ENCODE assay signal across 1 cellular context in genomic region chr2:224009605-224010330, GRCh38.
TF ChIP-seq lines count a peak whose summit lies in the region.

No MANE protein-coding gene starts in this region.

TF ChIP-seq in H1, 55 proteins besides CTCF, POLR2A, EP300 and RAD21:
- peak; percentile 11; the same call in 1 of the 2 replicates for TF ChIP-seq MAFK (IDR thresholded peaks at IDR 0.05; ENCODE audit: low read depth, low read length)
- TF ChIP-seq ATF2 (IDR thresholded peaks at IDR 0.05; ENCODE audit: low read length), result no peak
